In genomic region chr1:226821719-226822085, GRCh38 we compare ENCODE assay signal across 10 cellular contexts. TPM values are rescaled to one million over a fixed set of nuclear protein-coding genes. Genes with fewer than 3 reads are reported as not detected.
A peak's percentile ranks its signal among the peaks of the same experiment; 100 is the strongest.
DNase-seq lines count a peak whose midpoint lies in the region; ATAC-seq and TF ChIP-seq lines count a peak whose summit lies in the region.
"Had no signal": no experiment of that assay in that cellular context is flagged by ENCODE, and none has a peak within 500 bp of the region (broad histone marks: within the 10 kb centered on the region; RNA-seq: fewer than 3 reads in every experiment).

No MANE protein-coding gene starts in this region.

- H3K79me2 ChIP-seq in osteoblast (ENCODE audit: insufficient read depth, low read length): no peaks in the 10 kb centered on the region

- H3K4me2 ChIP-seq in osteoblast (ENCODE audit: insufficient read depth, low read length): no peak overlapping the region

- peak overlapping the region; percentile 53 for H3K27ac ChIP-seq in osteoblast (ENCODE audit: low read depth, low read length)

- no peak overlapping the region for H2AFZ ChIP-seq in osteoblast (ENCODE audit: low read length)

- peaks cover 14% of the 10 kb centered on the region for H3K4me1 ChIP-seq in osteoblast (ENCODE audit: insufficient read depth, low read length)

- ATAC-seq in Right ventricle myocardium inferior (peak; percentile 47), HG03565 (IDR thresholded peaks at IDR 0.05; ENCODE audit: unreplicated experiment) (no peak), GM18858 (IDR thresholded peaks at IDR 0.05; ENCODE audit: unreplicated experiment) (no peak)
- ATAC-seq: activated T-cell treated with anti-CD3 and anti-CD28 coated beads, Interleukin-2, amount 50 U/mL, for 72 hours had no signal

- H3K4me3 ChIP-seq in fibroblast of pulmonary artery (replicated peaks; ENCODE audit: low read depth, low read length) (no peak overlapping the region), osteoblast (ENCODE audit: insufficient read depth, low read length) (no peak overlapping the region)

- intact Hi-C loops in Right ventricle myocardium inferior (cut with DNase I): loop anchor here (10.0 kb wide), 1 partner anchor 397 kb away; no protein-coding TSS in a partner anchor
- intact Hi-C loops in cardiac septum (cut with DNase I): loop anchor here (2.0 to 10.0 kb wide), 2 partner anchors 83 to 397 kb away; partner anchors contain the start of gene ITPKB

- no peak for TF ChIP-seq CTCF in fibroblast of pulmonary artery (IDR thresholded peaks at IDR 0.05; ENCODE audit: low read length, missing control alignments)
- no peak for TF ChIP-seq CTCF in osteoblast (IDR thresholded peaks at IDR 0.05; ENCODE audit: extremely low read depth, low read depth, low read length)

- in situ Hi-C loops in ACHN (cut with HindIII; ENCODE audit: low pct_ligation_motif_present, low pct_unique_long_range_greater_than_20kb, low sequenced_read_pairs): no loop called here

- no peaks in the 10 kb centered on the region for H4K20me1 ChIP-seq in osteoblast (ENCODE audit: insufficient read depth, low read length)

- DNase-seq in Right ventricle myocardium inferior (ENCODE audit: missing footprints): no peak
- DNase-seq in cardiac septum (ENCODE audit: low spot score): no peak
- peak; percentile 47 for DNase-seq in fibroblast of pulmonary artery (ENCODE audit: low read depth)
- DNase-seq in osteoblast (ENCODE audit: insufficient read length, low spot score, missing footprints): no peak
- DNase-seq in ACHN: no peak
- DNase-seq in COR-L47 (lab: John Stamatoyannopoulos, UW): no peak
- DNase-seq: activated T-cell treated with anti-CD3 and anti-CD28 coated beads, Interleukin-2, amount 50 U/mL, for 72 hours; NK-92 treated with Interleukin-12 subunit alpha and Interleukin-12 subunit beta, amount 100 ng/mL, for 24 hours had no signal

- H3K27me3 ChIP-seq in osteoblast (ENCODE audit: insufficient read depth, low read length): no peaks in the 10 kb centered on the region

- H3K9me3 ChIP-seq in osteoblast (ENCODE audit: low read depth, low read length): no peaks in the 10 kb centered on the region

- H3K36me3 ChIP-seq in osteoblast (ENCODE audit: insufficient read depth, low read length): no peaks in the 10 kb centered on the region

RNA-seq across cellular contexts. Expression of gene PSEN2, which starts 48.7 kb away (rescaled TPM):
- total RNA-seq in Right ventricle myocardium inferior (24.2 TPM), cardiac septum (21.5 TPM), osteoblast (31.5 and 32.9 TPM in 2 replicates)
